ENCODE assay signal across 19 cellular contexts in genomic region chr2:109005686-109006204, GRCh38. TPM values are rescaled to one million over a fixed set of nuclear protein-coding genes. Genes with fewer than 3 reads are reported as not detected.
A peak's percentile ranks its signal among the peaks of the same experiment; 100 is the strongest.
DNase-seq lines count a peak whose midpoint lies in the region; ATAC-seq, FAIRE-seq and TF ChIP-seq lines count a peak whose summit lies in the region.
"Had no signal": no experiment of that assay in that cellular context is flagged by ENCODE, and none has a peak within 500 bp of the region (broad histone marks: within the 10 kb centered on the region; RNA-seq: fewer than 3 reads in every experiment).

No MANE protein-coding gene starts in this region.

- H4K20me1 ChIP-seq in K562 (replicated peaks; ENCODE audit: control insufficient read depth, insufficient read depth, low read length) = no peaks in the 10 kb centered on the region

- TF ChIP-seq POLR2A in A549 (IDR thresholded peaks at IDR 0.05; ENCODE audit: low read length) (no peak), K562 (conservative IDR thresholded peaks at IDR 0.05) (no peak)

- H3K4me3 ChIP-seq in A549 (no peak overlapping the region), K562 (no peak overlapping the region)
- H3K4me3 ChIP-seq: cardiac muscle cell, MG63, stomach had no signal

- H3K9me1 ChIP-seq in K562 (ENCODE audit: control insufficient read depth, insufficient read depth, low read length) = no peaks in the 10 kb centered on the region

- H3K27me3 ChIP-seq in K562 (ENCODE audit: control insufficient read depth in 2 of 2, insufficient read depth in 2 of 2, low read length in 2 of 2) = peaks cover 0 to 29% of the 10 kb centered on the region in 2 experiments; a peak in 3 of 5 replicates
- H3K27me3 ChIP-seq: BE2C, cardiac muscle cell, stomach had no signal

- DNase-seq in A549 (ENCODE audit: low read depth in 1 of 2, low spot score in 1 of 2) (no peak), GM04504 (ENCODE audit: low read depth) (peak; percentile 15), K562 (ENCODE audit: extremely low read depth in 1 of 4, low spot score in 3 of 4) (peak; percentile 29 to 60 (median 53)), midbrain (lab: John Stamatoyannopoulos, UW) (peak; percentile 39), NCI-H748 (lab: John Stamatoyannopoulos, UW; ENCODE audit: unreplicated experiment) (no peak), NCI-H1417 (lab: John Stamatoyannopoulos, UW) (no peak)
- DNase-seq: activated T-cell treated with anti-CD3 and anti-CD28 coated beads, Interleukin-2, amount 50 U/mL, for 1 hour; BE2C; foreskin fibroblast; MG63; naive B cell; NCI-H2081 treated with DMSO at 0.1 percent for 48 hours; NCI-H69; stomach had no signal

- FAIRE-seq in A549 (lab: Jason Lieb, UNC) = no peak
- FAIRE-seq in K562 (lab: Jason Lieb, UNC) = no peak
- FAIRE-seq: GM19239, TTC549 had no signal

- H3K4me1 ChIP-seq in A549 (no peaks in the 10 kb centered on the region; the same call in 2 of the 3 replicates), K562 (replicated peaks in 1 of 2; ENCODE audit: control insufficient read depth in 2 of 2, insufficient read depth in 2 of 2, low read length in 2 of 2) (no peaks in the 10 kb centered on the region; a peak in 2 of 5 replicates)
- H3K4me1 ChIP-seq: BE2C, stomach had no signal

- H3K27ac ChIP-seq in A549 = no peak overlapping the region
- no peak overlapping the region for H3K27ac ChIP-seq in K562 (ENCODE audit: extremely low read depth, low read depth, low read length)
- H3K27ac ChIP-seq: cardiac muscle cell, stomach had no signal

- TF ChIP-seq CTCF in A549 (IDR thresholded peaks at IDR 0.05) (no peak), K562 (IDR thresholded peaks at IDR 0.05 in 2 of 3, conservative IDR thresholded peaks at IDR 0.05 in 1 of 3; ENCODE audit: insufficient read depth in 2 of 3, low read depth in 1 of 3, low read length in 3 of 3) (no peak)

- no peak for TF ChIP-seq EP300 in A549 (IDR thresholded peaks at IDR 0.05)
- TF ChIP-seq EP300 in K562 (IDR thresholded peaks at IDR 0.05; ENCODE audit: low read length) = no peak

- 75% methylated on average over 20 of the region's 20 CpGs for WGBS in A549 (ENCODE audit: missing lambda C conversion rate)
- 22% methylated on average over 20 of the region's 20 CpGs for WGBS in K562 (ENCODE audit: insufficient coverage, low coverage, missing lambda C conversion rate)

- H3K9ac ChIP-seq in K562 (ENCODE audit: insufficient read depth in 1 of 2, low read depth in 2 of 2, low read length in 2 of 2) = no peak overlapping the region

- H3K4me2 ChIP-seq in A549 (no peak overlapping the region), K562 (ENCODE audit: insufficient read depth, low read length) (no peak overlapping the region; the same call in 1 of the 2 replicates)

- H2AFZ ChIP-seq in K562 (ENCODE audit: low read depth, low read length) = peak overlapping the region; percentile 51

- H3K36me3 ChIP-seq in K562 (ENCODE audit: control insufficient read depth, insufficient read depth, low read length) = no peaks in the 10 kb centered on the region
- H3K36me3 ChIP-seq: BE2C, cardiac muscle cell, MG63, stomach had no signal

- POLR2A ChIA-PET in A549 (lab: Yijun Ruan, JAX) = no interaction called here
- POLR2A ChIA-PET in K562 (lab: Yijun Ruan, JAX) = interaction anchor here (0.6 kb wide), 1 partner anchor 45 kb away, joined by 4 read pairs; no protein-coding TSS in a partner anchor

- intact Hi-C loops in K562 (cut with micrococcal nuclease) = no loop called here

- ATAC-seq in A549 (no peak), K562 (peak; percentile 54), HG02884 (IDR thresholded peaks at IDR 0.05; ENCODE audit: unreplicated experiment) (no peak), GM21360 (IDR thresholded peaks at IDR 0.05; ENCODE audit: unreplicated experiment) (no peak)

- no peaks in the 10 kb centered on the region for H3K79me2 ChIP-seq in K562 (ENCODE audit: control insufficient read depth, insufficient read depth, low read length)

- BruUV-seq in K562 (replicated peaks; lab: Mats Ljungman, UMichigan) = no TSS peak

- TF ChIP-seq RAD21 in A549 (conservative IDR thresholded peaks at IDR 0.05 in 1 of 2, IDR thresholded peaks at IDR 0.05 in 1 of 2) = no peak
- TF ChIP-seq RAD21 in K562 (CRISPR knock-in tag; conservative IDR thresholded peaks at IDR 0.05 in 1 of 2, IDR thresholded peaks at IDR 0.05 in 1 of 2) = no peak

- H3K9me3 ChIP-seq in A549 (no peaks in the 10 kb centered on the region), K562 (replicated peaks; ENCODE audit: control insufficient read depth, insufficient read depth, low read depth, low read length) (0 out of 2 replicates have a peak, but pooled peaks cover 3% of the 10 kb centered on the region)
- H3K9me3 ChIP-seq: BE2C, MG63, stomach had no signal

- CTCF ChIA-PET in A549 (lab: Yijun Ruan, JAX) = interaction anchor here (3.1 kb wide), 1 partner anchor 77 kb away, joined by 10 read pairs; no protein-coding TSS in a partner anchor
- CTCF ChIA-PET in K562 (lab: Yijun Ruan, JAX; ENCODE audit: low intra/inter-chr PET ratio) = no interaction called here

- in situ Hi-C loops in K562 (cut with MboI) = no loop called here

TF ChIP-seq in A549, 52 proteins besides CTCF, POLR2A, EP300 and RAD21:
- TF ChIP-seq MAFK (IDR thresholded peaks at IDR 0.05; ENCODE audit: partially characterized antibody) (no peak), USF2 (IDR thresholded peaks at IDR 0.05) (peak; percentile 49; the same call in 1 of the 2 replicates)

TF ChIP-seq in K562, 482 proteins besides CTCF, POLR2A, EP300 and RAD21 (continues in another document):
- peak; percentile 98 for TF ChIP-seq L3MBTL2 (IDR thresholded peaks at IDR 0.05)
- no peak for TF ChIP-seq ZNF133 (CRISPR knock-in tag; IDR thresholded peaks at IDR 0.05)
- no peak for TF ChIP-seq ZNF695 (CRISPR knock-in tag; IDR thresholded peaks at IDR 0.05)
- no peak for TF ChIP-seq RBM17 (IDR thresholded peaks at IDR 0.05; ENCODE audit: borderline replicate concordance, low read depth, low read length)
- TF ChIP-seq TFE3 (CRISPR knock-in tag; IDR thresholded peaks at IDR 0.05) = peak; percentile 85

RNA-seq across cellular contexts. Expression of gene EDAR, which starts 16.7 kb away (rescaled TPM):
- polyA plus RNA-seq in A549 (2011; rRNA removed) (0.26 and 0.32 TPM in 2 replicates), A549 (2017; fragmentation: RNase III; extraction: RNeasy Plus Mini Kit Qiagen cat#74134 plus additional on column Dnase treatment) (0.03 to 0.05 TPM (median 0.04 TPM) in 3 replicates), K562 (2011; rRNA removed) (not detected in 2 replicates), K562 (2014; fragmentation: Illumina TruSeq; extraction: Trizol) (not detected in 2 replicates), K562 (2014; fragmentation: Nextera tagmentation; extraction: Ambion mirVana) (not detected), K562 (2014; rRNA removed) (0.01 TPM in 1 of 2 replicates, not detected in the other)
- 0.01 and 0.03 TPM in 2 replicates for polyA plus RNA-seq in A549 (2012; cell fraction: cytosol; rRNA removed)
- 0.04 TPM in 2 replicates for polyA plus RNA-seq in A549 (2012; cell fraction: nucleus; rRNA removed)
- polyA minus RNA-seq in A549 (2011; rRNA and poly(A)+ RNA removed) = 0.17 and 0.19 TPM in 2 replicates
- total RNA-seq in K562 (2011; cell fraction: chromatin; rRNA removed; ENCODE audit: low replicate concordance) = not detected in 2 replicates
- total RNA-seq in K562 (2011; cell fraction: nucleolus; rRNA removed) = not detected in 2 replicates
- total RNA-seq in K562 (2011; cell fraction: nucleoplasm; rRNA removed) = not detected in 2 replicates
- total RNA-seq in K562 (2014; rRNA removed) (not detected in 2 replicates), K562 (2014; rRNA removed; fragmentation: Illumina TruSeq; extraction: Trizol) (not detected in 2 replicates), K562 (2015; rRNA removed; fragmentation: Illumina TruSeq; extraction: Trizol) (not detected in 2 replicates), K562 (2021) (not detected in 2 replicates)
- not detected in 2 replicates for polyA plus RNA-seq in K562 (2011; cell fraction: cytosol; rRNA removed)
- not detected in 2 replicates for polyA plus RNA-seq in K562 (2011; cell fraction: nucleus; rRNA removed)
- polyA plus RNA-seq in K562 (2012) = not detected in 2 replicates
- not detected in 2 replicates for polyA minus RNA-seq in K562 (2011; rRNA and poly(A)+ RNA removed)
- not detected in 2 replicates for polyA minus RNA-seq in K562 (2011; cell fraction: cytosol; rRNA and poly(A)+ RNA removed)
- polyA minus RNA-seq in K562 (2011; cell fraction: nucleus; rRNA and poly(A)+ RNA removed) = not detected in 2 replicates
- total RNA-seq: cardiac muscle cell had no signal
- polyA plus RNA-seq: cardiac muscle cell had no signal

Comparison
In these comparisons a context has a peak if more than half of its experiments do, and no peak if none do; other contexts are left out.
1. DNase-seq: peak in GM04504 (single experiment), K562 (4 of 4) and midbrain (single experiment); none in A549 (0 of 2), NCI-H748 (single experiment) and NCI-H1417 (0 of 3).
2. Of the 35 proteins assayed by ChIP-seq in both K562 and A549: peak only in K562: BHLHE40, E2F6 and RNF2; only in A549: none; in both: USF2; in neither: 30; mixed calls (peak in some experiments, not most) for 1.